In genomic region chr2:239751719-239752355, GRCh38 we compare ENCODE assay signal across 9 cellular contexts.
A peak's percentile ranks its signal among the peaks of the same experiment; 100 is the strongest.
DNase-seq lines count a peak whose midpoint lies in the region; ATAC-seq and TF ChIP-seq lines count a peak whose summit lies in the region.
"Had no signal": no experiment of that assay in that cellular context is flagged by ENCODE, and none has a peak within 500 bp of the region (broad histone marks: within the 10 kb centered on the region; RNA-seq: fewer than 3 reads in every experiment).

No MANE protein-coding gene starts in this region.

- H3K27ac ChIP-seq in HEK293 (ENCODE audit: extremely low read depth, low read depth, low read length) = no peak overlapping the region

- TF ChIP-seq CTCF in HEK293 (tag by site-specific recombination; IDR thresholded peaks at IDR 0.05) = no peak
- no peak for TF ChIP-seq CTCF in HFFc6 (IDR thresholded peaks at IDR 0.05)

- no peak for ATAC-seq in GM18909 (IDR thresholded peaks at IDR 0.05; ENCODE audit: poor library complexity, unreplicated experiment)

- no peak overlapping the region for H3K4me3 Mint-ChIP-seq in activated CD4-positive, alpha-beta T cell treated with anti-CD3 and anti-CD28 coated beads, Interleukin-2, amount 10 ng/mL, durations not matched to agents 7 days and 5 days
- no peak overlapping the region for H3K4me3 Mint-ChIP-seq in HFFc6

- DNase-seq in activated CD4-positive, alpha-beta T cell treated with anti-CD3 and anti-CD28 coated beads, Interleukin-2, amount 10 ng/mL, durations not matched to agents 7 days and 5 days = peak; percentile 26
- DNase-seq in foreskin melanocyte (peak; percentile 53), HFFc6 (no peak), DMS114 treated with DMSO at 0.1 percent for 48 hours (lab: John Stamatoyannopoulos, UW; ENCODE audit: unreplicated experiment) (no peak), AG08395 (ENCODE audit: low spot score) (no peak)
- peak; percentile 6 to 18 for DNase-seq in stimulated activated CD4-positive, alpha-beta T cell treated with anti-CD3 and anti-CD28 coated beads, Interleukin-15, amount 100 ng/mL, for 48 hours (ENCODE audit: low read depth in 2 of 2)
- DNase-seq: NK-92 treated with Interleukin-12 subunit alpha and Interleukin-12 subunit beta, amount 100 ng/mL, for 24 hours had no signal

- H3K36me3 ChIP-seq in HEK293 (ENCODE audit: control insufficient read depth in 2 of 2, insufficient read depth in 1 of 2, low read length in 2 of 2) = no peaks in the 10 kb centered on the region

- H3K4me1 Mint-ChIP-seq in activated CD4-positive, alpha-beta T cell treated with anti-CD3 and anti-CD28 coated beads, Interleukin-2, amount 10 ng/mL, durations not matched to agents 7 days and 5 days = peaks cover 4% of the 10 kb centered on the region
- H3K4me1 Mint-ChIP-seq in HFFc6 (ENCODE audit: low read depth) = no peaks in the 10 kb centered on the region

- no peak overlapping the region for H3K27ac Mint-ChIP-seq in activated CD4-positive, alpha-beta T cell treated with anti-CD3 and anti-CD28 coated beads, Interleukin-2, amount 10 ng/mL, durations not matched to agents 7 days and 5 days
- H3K27ac Mint-ChIP-seq in HFFc6 = no peak overlapping the region

- CTCF ChIA-PET in HEK293 (lab: Yijun Ruan, JAX) = interaction anchor here (0.7 kb wide), 1 partner anchor 64 kb away, joined by 4 read pairs; no protein-coding TSS in a partner anchor
- CTCF ChIA-PET in activated CD4-positive, alpha-beta T cell treated with anti-CD3 and anti-CD28 coated beads, Interleukin-2, amount 10 ng/mL, durations not matched to agents 7 days and 5 days (lab: Charles Lee) = no interaction called here

- no peaks in the 10 kb centered on the region for H3K36me3 Mint-ChIP-seq in activated CD4-positive, alpha-beta T cell treated with anti-CD3 and anti-CD28 coated beads, Interleukin-2, amount 10 ng/mL, durations not matched to agents 7 days and 5 days (ENCODE audit: low read depth)
- H3K36me3 Mint-ChIP-seq in HFFc6 (ENCODE audit: low read depth) = peaks cover 11% of the 10 kb centered on the region; the same call in 1 of the 2 replicates

- POLR2A ChIA-PET in HEK293 (lab: Yijun Ruan, JAX) = no interaction called here
- POLR2A ChIA-PET in activated CD4-positive, alpha-beta T cell treated with anti-CD3 and anti-CD28 coated beads, Interleukin-2, amount 10 ng/mL, durations not matched to agents 7 days and 5 days (lab: Charles Lee) = interaction anchor here (0.6 kb wide), 1 partner anchor 553 kb away, joined by 3 read pairs; no protein-coding TSS in a partner anchor

- no peaks in the 10 kb centered on the region for H3K4me1 ChIP-seq in HEK293 (ENCODE audit: control insufficient read depth, insufficient read depth, low read length)

- no peaks in the 10 kb centered on the region for H3K9me3 ChIP-seq in HEK293 (ENCODE audit: control insufficient read depth, insufficient read depth, low read depth, low read length)

- H3K9me3 Mint-ChIP-seq in activated CD4-positive, alpha-beta T cell treated with anti-CD3 and anti-CD28 coated beads, Interleukin-2, amount 10 ng/mL, durations not matched to agents 7 days and 5 days = no peaks in the 10 kb centered on the region
- peaks cover 57% of the 10 kb centered on the region for H3K9me3 Mint-ChIP-seq in HFFc6

- H3K4me3 ChIP-seq in HEK293 (ENCODE audit: low read depth, low read length) = no peak overlapping the region

- no peaks in the 10 kb centered on the region for H3K27me3 Mint-ChIP-seq in activated CD4-positive, alpha-beta T cell treated with anti-CD3 and anti-CD28 coated beads, Interleukin-2, amount 10 ng/mL, durations not matched to agents 7 days and 5 days
- H3K27me3 Mint-ChIP-seq in HFFc6 (ENCODE audit: insufficient read depth) = peaks cover 2% of the 10 kb centered on the region; the same call in 1 of the 2 replicates

TF ChIP-seq in HEK293, 187 proteins besides CTCF, POLR2A, EP300 and RAD21:
- TF ChIP-seq ZFHX2 (tag by site-specific recombination; conservative IDR thresholded peaks at IDR 0.05) (peak; percentile 27; the same call in 1 of the 2 replicates), BCL11B (tag by site-specific recombination; IDR thresholded peaks at IDR 0.05; ENCODE audit: low read depth) (no peak)

Comparison
In these comparisons a context has a peak if more than half of its experiments do, and no peak if none do; other contexts are left out.
1. DNase-seq: peak in activated CD4-positive, alpha-beta T cell treated with anti-CD3 and anti-CD28 coated beads, Interleukin-2, amount 10 ng/mL, durations not matched to agents 7 days and 5 days (single experiment), foreskin melanocyte (single experiment) and stimulated activated CD4-positive, alpha-beta T cell treated with anti-CD3 and anti-CD28 coated beads, Interleukin-15, amount 100 ng/mL, for 48 hours (2 of 2); none in HFFc6 (single experiment), DMS114 treated with DMSO at 0.1 percent for 48 hours (single experiment) and AG08395 (single experiment).